ENCODE assay signal across 16 cellular contexts in the genomic region with DNA sequence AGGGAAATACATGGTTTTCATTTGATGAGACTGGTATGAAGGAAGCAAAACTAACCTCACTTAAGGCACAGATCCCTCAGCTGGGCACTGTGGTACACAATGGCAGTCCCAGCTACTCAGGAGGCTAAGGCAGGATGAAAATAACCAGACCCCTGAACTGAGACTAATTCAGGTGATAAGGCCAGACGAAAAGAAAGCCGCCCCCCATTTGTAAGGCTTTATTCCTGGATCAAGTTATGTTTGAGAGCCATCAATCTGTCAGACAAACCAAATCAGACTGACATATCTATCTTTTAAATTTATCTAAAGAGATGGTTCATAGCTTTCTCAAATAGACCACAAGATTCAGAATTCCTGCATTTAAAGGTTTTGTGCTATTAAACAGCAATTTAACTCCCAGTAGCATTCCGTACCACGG. TPM values are rescaled to one million over a fixed set of nuclear protein-coding genes. Genes with fewer than 3 reads are reported as not detected.
DNase-seq lines count a peak whose midpoint lies in the region; ATAC-seq, FAIRE-seq and TF ChIP-seq lines count a peak whose summit lies in the region.
"Had no signal": no experiment of that assay in that cellular context is flagged by ENCODE, and none has a peak within 500 bp of the region (broad histone marks: within the 10 kb centered on the region; RNA-seq: fewer than 3 reads in every experiment).

No MANE protein-coding gene starts in this region.

- H3K27ac Mint-ChIP-seq in activated CD8-positive, alpha-beta T cell treated with anti-CD3 and anti-CD28 coated beads, Interleukin-2, amount 10 ng/mL, durations not matched to agents 7 days and 5 days: peak overlapping the region; percentile 17
- peak overlapping the region; percentile 35 for H3K27ac Mint-ChIP-seq in memory B cell

- peak; percentile 37 for TF ChIP-seq POLR2A in GM12892 (IDR thresholded peaks at IDR 0.05; ENCODE audit: low read depth, low read length)
- no peak for TF ChIP-seq POLR2A in body of pancreas (IDR thresholded peaks at IDR 0.05)

- H3K27ac ChIP-seq in ACC112 (ENCODE audit: low read depth, low read length) (peak overlapping the region; percentile 6; the same call in 1 of the 2 replicates), body of pancreas (no peak overlapping the region)
- H3K27ac ChIP-seq: foreskin keratinocyte, RWPE1 had no signal

- CTCF ChIA-PET in activated CD8-positive, alpha-beta T cell treated with anti-CD3 and anti-CD28 coated beads, Interleukin-2, amount 10 ng/mL, durations not matched to agents 7 days and 5 days (lab: Charles Lee): interaction anchor here (2.0 kb wide), 1 partner anchor 167 kb away, joined by 7 read pairs; no protein-coding TSS in a partner anchor

- peak overlapping the region; percentile 93 for H3K4me3 Mint-ChIP-seq in activated CD8-positive, alpha-beta T cell treated with anti-CD3 and anti-CD28 coated beads, Interleukin-2, amount 10 ng/mL, durations not matched to agents 7 days and 5 days
- no peak overlapping the region for H3K4me3 Mint-ChIP-seq in memory B cell

- H2AFZ ChIP-seq in ACC112 (ENCODE audit: low read length, unreplicated experiment): no peak overlapping the region

- H3K9me3 ChIP-seq in body of pancreas: no peaks in the 10 kb centered on the region

- H3K36me3 ChIP-seq in ACC112 (ENCODE audit: insufficient read depth, low read length): peaks cover 62% of the 10 kb centered on the region
- peaks cover 0 to 27% of the 10 kb centered on the region in 2 donors for H3K36me3 ChIP-seq in body of pancreas (replicated peaks in 1 of 2; ENCODE audit: insufficient read depth in 1 of 2, low read depth in 2 of 2)

- H3K9me3 Mint-ChIP-seq in activated CD8-positive, alpha-beta T cell treated with anti-CD3 and anti-CD28 coated beads, Interleukin-2, amount 10 ng/mL, durations not matched to agents 7 days and 5 days (ENCODE audit: insufficient read depth): no peaks in the 10 kb centered on the region
- H3K9me3 Mint-ChIP-seq in memory B cell: no peaks in the 10 kb centered on the region

- POLR2A ChIA-PET in activated CD8-positive, alpha-beta T cell treated with anti-CD3 and anti-CD28 coated beads, Interleukin-2, amount 10 ng/mL, durations not matched to agents 7 days and 5 days (lab: Charles Lee): interaction anchor here (0.9 to 6.4 kb wide), 2 partner anchors 51 to 147 kb away, joined by 4 to 85 read pairs; a partner anchor contains a TSS

- FAIRE-seq in GM12892 (lab: Jason Lieb, UNC): no peak

- H3K36me3 Mint-ChIP-seq in activated CD8-positive, alpha-beta T cell treated with anti-CD3 and anti-CD28 coated beads, Interleukin-2, amount 10 ng/mL, durations not matched to agents 7 days and 5 days (ENCODE audit: low read depth): peaks cover 83% of the 10 kb centered on the region
- H3K36me3 Mint-ChIP-seq in memory B cell: peaks cover 41% of the 10 kb centered on the region

- H3K4me3 ChIP-seq in ACC112 (ENCODE audit: low read depth, low read length) (peak overlapping the region; percentile 87), body of pancreas (no peak overlapping the region)

- no peaks in the 10 kb centered on the region for H3K27me3 Mint-ChIP-seq in activated CD8-positive, alpha-beta T cell treated with anti-CD3 and anti-CD28 coated beads, Interleukin-2, amount 10 ng/mL, durations not matched to agents 7 days and 5 days (ENCODE audit: low read depth)
- H3K27me3 Mint-ChIP-seq in memory B cell: no peaks in the 10 kb centered on the region

- intact Hi-C loops in body of pancreas (cut with DNase I): loop anchor here (10.0 kb wide), 1 partner anchor 212 kb away; no protein-coding TSS in a partner anchor

- peaks cover 78% of the 10 kb centered on the region for H3K79me2 ChIP-seq in ACC112 (ENCODE audit: control insufficient read depth, insufficient read depth, low read length, unreplicated experiment)

- H3K4me1 Mint-ChIP-seq in activated CD8-positive, alpha-beta T cell treated with anti-CD3 and anti-CD28 coated beads, Interleukin-2, amount 10 ng/mL, durations not matched to agents 7 days and 5 days (ENCODE audit: low read depth): peaks cover 63% of the 10 kb centered on the region
- peaks cover 39% of the 10 kb centered on the region for H3K4me1 Mint-ChIP-seq in memory B cell

- no peak for ATAC-seq in activated CD8-positive, alpha-beta T cell treated with anti-CD3 and anti-CD28 coated beads, Interleukin-2, amount 10 ng/mL, durations not matched to agents 7 days and 5 days
- ATAC-seq in memory B cell (ENCODE audit: low read depth) (no peak), GM18858 (IDR thresholded peaks at IDR 0.05; ENCODE audit: unreplicated experiment) (no peak), GM19455 (IDR thresholded peaks at IDR 0.05; ENCODE audit: unreplicated experiment) (no peak), body of pancreas (no peak)
- ATAC-seq: foreskin keratinocyte, left colon had no signal

- TF ChIP-seq CTCF in body of pancreas (IDR thresholded peaks at IDR 0.05): no peak

- peaks cover 53% of the 10 kb centered on the region for H3K4me1 ChIP-seq in ACC112 (ENCODE audit: control insufficient read depth, insufficient read depth, low read length, unreplicated experiment)
- peaks cover 48% of the 10 kb centered on the region for H3K4me1 ChIP-seq in body of pancreas

- in situ Hi-C loops in ACHN (cut with HindIII; ENCODE audit: low pct_ligation_motif_present, low pct_unique_long_range_greater_than_20kb, low sequenced_read_pairs): loop anchor here (25.0 kb wide), 1 partner anchor 160 kb away; no protein-coding TSS in a partner anchor

- H3K27me3 ChIP-seq in ACC112 (ENCODE audit: insufficient read depth, low read length) (no peaks in the 10 kb centered on the region), body of pancreas (no peaks in the 10 kb centered on the region)
- H3K27me3 ChIP-seq: foreskin keratinocyte had no signal

- 44% methylated on average over 4 of the region's 4 CpGs for WGBS in body of pancreas, 2 donors

- DNase-seq in GM12892 (ENCODE audit: insufficient read length) (no peak), memory B cell (ENCODE audit: low spot score in 2 of 2) (no peak), body of pancreas (no peak), ACHN (no peak)
- no peak for DNase-seq in activated CD8-positive, alpha-beta T cell treated with anti-CD3 and anti-CD28 coated beads, Interleukin-2, amount 10 ng/mL, durations not matched to agents 7 days and 5 days
- DNase-seq: activated CD4-positive, alpha-beta T cell treated with anti-CD3 and anti-CD28 coated beads, Interleukin-2, amount 50 U/mL, for 4 hours; caudate nucleus; DMS 273 treated with DMSO at 0.1 percent for 48 hours; foreskin keratinocyte; IMR-90; left colon; NCI-H2171 treated with DMSO at 0.1 percent for 48 hours had no signal

RNA-seq across cellular contexts. Expression of a gene that starts 4.1 kb away (rescaled TPM):
- 274 TPM for polyA plus RNA-seq in GM12892 (2012; ENCODE audit: missing spikeins)
- total RNA-seq in activated CD8-positive, alpha-beta T cell treated with anti-CD3 and anti-CD28 coated beads, Interleukin-2, amount 10 ng/mL, durations not matched to agents 7 days and 5 days: 100 to 1,000 TPM; 348 to 356 TPM
- 10 to 100 TPM; 55.8 to 68.2 TPM for total RNA-seq in body of pancreas

RNA-seq across cellular contexts. Expression of a gene that starts 31.0 kb away (rescaled TPM):
- polyA plus RNA-seq in GM12892 (2012; ENCODE audit: missing spikeins): 26.0 TPM
- 10 to 100 TPM; 20.6 to 21.0 TPM for total RNA-seq in activated CD8-positive, alpha-beta T cell treated with anti-CD3 and anti-CD28 coated beads, Interleukin-2, amount 10 ng/mL, durations not matched to agents 7 days and 5 days
- total RNA-seq in body of pancreas: 1 to 10 TPM in 1 of 2 donors, under 1 TPM in 1; 0.33 to 1.8 TPM

Comparison
In these comparisons a context has a peak if more than half of its experiments do, and no peak if none do; other contexts are left out.
1. RNA of a gene that starts 4.1 kb away (total RNA-seq): 348 to 356 TPM in activated CD8-positive, alpha-beta T cell treated with anti-CD3 and anti-CD28 coated beads, Interleukin-2, amount 10 ng/mL, durations not matched to agents 7 days and 5 days; 55.8 to 68.2 TPM in body of pancreas; every median in the first group is over 4 times any median in the second.
2. RNA of a gene that starts 31.0 kb away (total RNA-seq): 20.6 to 21.0 TPM in activated CD8-positive, alpha-beta T cell treated with anti-CD3 and anti-CD28 coated beads, Interleukin-2, amount 10 ng/mL, durations not matched to agents 7 days and 5 days; 0.33 to 1.8 TPM in body of pancreas; every median in the first group is over 4 times any median in the second.